Comparison of ENCODE assay signal across 9 cellular contexts in the genomic region with DNA sequence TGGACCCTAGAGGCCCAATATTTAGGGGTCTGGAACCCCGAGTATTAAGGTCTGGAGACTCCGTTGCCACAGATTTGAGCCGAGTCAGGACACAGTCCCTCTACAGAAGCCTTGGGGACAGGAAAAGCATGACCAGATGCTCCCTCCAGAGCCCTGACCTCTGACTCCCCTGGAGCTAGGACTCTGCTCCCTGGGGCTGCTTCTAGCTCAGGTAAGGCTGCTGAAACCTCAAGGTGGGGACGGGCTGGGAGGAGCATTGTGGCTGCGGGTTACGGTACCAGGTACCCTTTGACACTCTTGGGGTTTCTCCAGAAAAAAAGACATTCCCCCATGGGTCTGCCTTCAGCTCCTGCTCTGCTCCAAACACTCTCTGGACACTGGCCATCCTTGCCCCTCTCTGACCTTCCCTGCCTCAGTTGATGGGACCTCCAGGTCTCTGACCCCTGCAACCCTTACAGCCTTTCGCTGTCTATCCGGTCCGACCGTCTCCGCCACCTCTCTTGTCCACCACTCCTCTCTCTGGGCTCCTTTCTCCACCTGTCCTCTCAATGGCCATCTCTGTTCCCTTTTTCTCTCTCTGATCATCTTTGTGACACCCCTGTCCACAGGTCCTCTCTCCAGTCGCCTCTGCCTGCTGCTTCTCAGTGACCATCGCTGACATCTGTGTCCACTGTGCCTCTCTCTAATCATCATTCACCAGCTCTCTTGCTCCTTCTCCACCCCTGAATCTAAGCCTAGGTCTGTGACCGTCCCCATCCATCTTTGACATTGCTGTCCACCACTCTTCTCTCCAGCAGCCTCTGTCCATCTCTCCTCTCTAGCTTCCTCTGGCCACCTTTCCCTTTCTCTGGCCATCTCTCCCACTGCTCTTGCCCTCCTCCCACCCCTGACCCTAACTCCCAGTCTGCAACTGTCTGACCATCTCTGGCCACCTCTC. TPM values are rescaled to one million over a fixed set of nuclear protein-coding genes. Genes with fewer than 3 reads are reported as not detected.
DNase-seq lines count a peak whose midpoint lies in the region; ATAC-seq and TF ChIP-seq lines count a peak whose summit lies in the region.
"Had no signal": no experiment of that assay in that cellular context is flagged by ENCODE, and none has a peak within 500 bp of the region (broad histone marks: within the 10 kb centered on the region; RNA-seq: fewer than 3 reads in every experiment).

No MANE protein-coding gene starts in this region.

- no peaks in the 10 kb centered on the region for H3K36me3 ChIP-seq in adipocyte (ENCODE audit: control insufficient read depth, insufficient read depth, low read length, severe bottlenecking)
- peaks cover 0 to 2% (median 0%) of the 10 kb centered on the region in 4 donors for H3K36me3 ChIP-seq in right lobe of liver
- peaks cover 12% of the 10 kb centered on the region for H3K36me3 ChIP-seq in thymus (ENCODE audit: control insufficient read depth, insufficient read depth)

- intact Hi-C loops in activated CD4-positive, alpha-beta T cell treated with anti-CD3 and anti-CD28 coated beads, Interleukin-2, amount 10 ng/mL, durations not matched to agents 24 days and 14 days (cut with micrococcal nuclease), result no loop called here
- intact Hi-C loops in right lobe of liver (cut with DNase I), result loop anchor here (5.0 kb wide), 2 partner anchors 55 to 60 kb away; no protein-coding TSS in a partner anchor

- no peak for TF ChIP-seq POLR2A in right lobe of liver (IDR thresholded peaks at IDR 0.05)

- no peaks in the 10 kb centered on the region for H3K9me3 Mint-ChIP-seq in activated CD4-positive, alpha-beta T cell treated with anti-CD3 and anti-CD28 coated beads, Interleukin-2, amount 10 ng/mL, durations not matched to agents 24 days and 14 days

- H3K4me1 Mint-ChIP-seq in activated CD4-positive, alpha-beta T cell treated with anti-CD3 and anti-CD28 coated beads, Interleukin-2, amount 10 ng/mL, durations not matched to agents 24 days and 14 days, result peaks cover 23% of the 10 kb centered on the region

- no peaks in the 10 kb centered on the region for H3K27me3 Mint-ChIP-seq in activated CD4-positive, alpha-beta T cell treated with anti-CD3 and anti-CD28 coated beads, Interleukin-2, amount 10 ng/mL, durations not matched to agents 24 days and 14 days

- H3K27me3 ChIP-seq in adipocyte (replicated peaks; ENCODE audit: control insufficient read depth, insufficient read depth, low read length) (no peaks in the 10 kb centered on the region), right lobe of liver (no peaks in the 10 kb centered on the region), thymus (ENCODE audit: control insufficient read depth, insufficient read depth) (no peaks in the 10 kb centered on the region)

- H3K4me1 ChIP-seq in adipocyte (ENCODE audit: control insufficient read depth, insufficient read depth, low read length) (peaks cover 25% of the 10 kb centered on the region), right lobe of liver (peaks cover 0 to 23% (median 5%) of the 10 kb centered on the region in 4 donors), thymus (ENCODE audit: control insufficient read depth, insufficient read depth, low read length) (peaks cover 20% of the 10 kb centered on the region)

- DNase-seq in activated CD4-positive, alpha-beta T cell treated with anti-CD3 and anti-CD28 coated beads, Interleukin-2, amount 10 ng/mL, durations not matched to agents 24 days and 14 days, result no peak
- no peak for DNase-seq in activated CD4-positive, alpha-beta T cell treated with anti-CD3 and anti-CD28 coated beads for 48 hours
- peak; percentile 21 for DNase-seq in adipocyte (ENCODE audit: low read depth)
- peak in 1 of 3 donors; percentile 43 for DNase-seq in right lobe of liver
- DNase-seq in kidney tubule cell (ENCODE audit: low spot score), result no peak

- ATAC-seq in right lobe of liver (peak; percentile 6 to 29 (median 20)), HG02840 (IDR thresholded peaks at IDR 0.05; ENCODE audit: low FRiP score, unreplicated experiment) (no peak), HG03521 (IDR thresholded peaks at IDR 0.05; ENCODE audit: unreplicated experiment) (no peak)

- H3K4me3 Mint-ChIP-seq in activated CD4-positive, alpha-beta T cell treated with anti-CD3 and anti-CD28 coated beads, Interleukin-2, amount 10 ng/mL, durations not matched to agents 24 days and 14 days, result peak overlapping the region; percentile 78

- H3K36me3 Mint-ChIP-seq in activated CD4-positive, alpha-beta T cell treated with anti-CD3 and anti-CD28 coated beads, Interleukin-2, amount 10 ng/mL, durations not matched to agents 24 days and 14 days (ENCODE audit: low read depth), result peaks cover 12% of the 10 kb centered on the region

- H3K9me3 ChIP-seq in adipocyte (ENCODE audit: control insufficient read depth, low read length) (no peaks in the 10 kb centered on the region), right lobe of liver (no peaks in the 10 kb centered on the region), thymus (ENCODE audit: control insufficient read depth) (peaks cover 2% of the 10 kb centered on the region)

- 30% methylated on average over 13 of the region's 14 CpGs for WGBS in right lobe of liver (ENCODE audit: insufficient coverage, low coverage, low lambda C conversion rate, missing lambda C conversion rate)
- WGBS in thymus, result 88% methylated on average over 14 of the region's 14 CpGs

- peak overlapping the region; percentile 30 for H3K27ac Mint-ChIP-seq in activated CD4-positive, alpha-beta T cell treated with anti-CD3 and anti-CD28 coated beads, Interleukin-2, amount 10 ng/mL, durations not matched to agents 24 days and 14 days

- H3K4me3 ChIP-seq in adipocyte (ENCODE audit: low read length) (peak overlapping the region; percentile 89), right lobe of liver (peak overlapping the region in 2 of 3 donors; percentile 44 to 59), thymus (ENCODE audit: low read length) (peak overlapping the region; percentile 73)

- no peak for TF ChIP-seq CTCF in right lobe of liver (IDR thresholded peaks at IDR 0.05)

- peak overlapping the region; percentile 83 for H3K9ac ChIP-seq in adipocyte (ENCODE audit: low read length)

- H3K27ac ChIP-seq in right lobe of liver (no peak overlapping the region), thymus (ENCODE audit: low read depth) (no peak overlapping the region)

RNA-seq across cellular contexts. Expression of a gene that starts 1.4 kb away (rescaled TPM):
- total RNA-seq in activated CD4-positive, alpha-beta T cell treated with anti-CD3 and anti-CD28 coated beads, Interleukin-2, amount 10 ng/mL, durations not matched to agents 24 days and 14 days, result 11.0 and 11.6 TPM in 2 replicates
- 1 to 10 TPM; 5.6 to 8.6 (median 7.0) TPM for total RNA-seq in right lobe of liver
- 1.6 TPM for polyA plus RNA-seq in thymus

RNA-seq across cellular contexts. Expression of a gene that starts 29.5 kb away (rescaled TPM):
- not detected in 2 replicates for total RNA-seq in activated CD4-positive, alpha-beta T cell treated with anti-CD3 and anti-CD28 coated beads, Interleukin-2, amount 10 ng/mL, durations not matched to agents 24 days and 14 days
- 10 to 100 TPM; 15.6 to 77.8 (median 29.7) TPM for total RNA-seq in right lobe of liver
- 162 TPM for polyA plus RNA-seq in thymus

RNA-seq across cellular contexts. Expression of a gene that starts 35.3 kb away (rescaled TPM):
- 46.1 and 48.4 TPM in 2 replicates for total RNA-seq in activated CD4-positive, alpha-beta T cell treated with anti-CD3 and anti-CD28 coated beads, Interleukin-2, amount 10 ng/mL, durations not matched to agents 24 days and 14 days
- 1 to 10 TPM in 5 of 6 experiments, not detected in 1; 1.7 to 4.2 (median 2.4) TPM for total RNA-seq in right lobe of liver
- 158 TPM for polyA plus RNA-seq in thymus
- total RNA-seq: cerebellum had no signal

RNA-seq across cellular contexts. Expression of a gene that starts 37.3 kb away (rescaled TPM):
- total RNA-seq in activated CD4-positive, alpha-beta T cell treated with anti-CD3 and anti-CD28 coated beads, Interleukin-2, amount 10 ng/mL, durations not matched to agents 24 days and 14 days, result 146 and 150 TPM in 2 replicates
- total RNA-seq in right lobe of liver, result 1 to 10 TPM; 1.0 to 2.6 (median 1.7) TPM
- polyA plus RNA-seq in thymus, result 29.8 TPM

RNA-seq across cellular contexts. Expression of a gene that starts 57.4 kb away (rescaled TPM):
- total RNA-seq in activated CD4-positive, alpha-beta T cell treated with anti-CD3 and anti-CD28 coated beads, Interleukin-2, amount 10 ng/mL, durations not matched to agents 24 days and 14 days, result 21.4 and 23.1 TPM in 2 replicates
- 10 to 100 TPM in 4 of 6 experiments, 1 to 10 TPM in 2; 8.4 to 41.9 (median 12.0) TPM for total RNA-seq in right lobe of liver
- polyA plus RNA-seq in thymus, result 27.2 TPM

Comparison
In these comparisons a context has a peak if more than half of its experiments do, and no peak if none do; other contexts are left out.
1. ATAC-seq: peak in right lobe of liver (4 of 4); none in HG02840 (single experiment) and HG03521 (single experiment).
2. RNA of a gene that starts 29.5 kb away (total RNA-seq): 15.6 to 77.8 TPM in right lobe of liver; not detected in activated CD4-positive, alpha-beta T cell treated with anti-CD3 and anti-CD28 coated beads, Interleukin-2, amount 10 ng/mL, durations not matched to agents 24 days and 14 days; every median in the first group is over 10 times any median in the second.
3. Peak in every context shown above with its lines, with median percentiles within 50 percentile points of each other: H3K4me3 ChIP-seq.